In genomic region chr1:156717411-156717810, GRCh38 we compare ENCODE assay signal across 16 cellular contexts. TPM values are rescaled to one million over a fixed set of nuclear protein-coding genes. Genes with fewer than 3 reads are reported as not detected.
DNase-seq lines count a peak whose midpoint lies in the region; ATAC-seq and TF ChIP-seq lines count a peak whose summit lies in the region.
"Had no signal": no experiment of that assay in that cellular context is flagged by ENCODE, and none has a peak within 500 bp of the region (broad histone marks: within the 10 kb centered on the region; RNA-seq: fewer than 3 reads in every experiment).

No MANE protein-coding gene starts in this region.

- no peak for TF ChIP-seq CTCF in BE2C (IDR thresholded peaks at IDR 0.05; ENCODE audit: low read depth, low read length)

- DNase-seq in NCI-H2196 (lab: John Stamatoyannopoulos, UW; ENCODE audit: unreplicated experiment) (peak; percentile 36), NCI-H2196 treated with DMSO at 0.1 percent for 48 hours (lab: John Stamatoyannopoulos, UW; ENCODE audit: unreplicated experiment) (no peak), DMS 273 (lab: John Stamatoyannopoulos, UW; ENCODE audit: unreplicated experiment) (peak; percentile 88), NCI-H1694 treated with DMSO at 0.1 percent for 48 hours (lab: John Stamatoyannopoulos, UW) (peak; percentile 39), dedifferentiated amniotic fluid mesenchymal stem cell (ENCODE audit: extremely low spot score) (peak; percentile 4), BE2C (no peak)
- no peak for DNase-seq in activated naive CD4-positive, alpha-beta T cell treated with anti-CD3 and anti-CD28 coated beads, Interleukin-2, amount 50 U/mL, for 16 hours
- DNase-seq: H9, NCI-H1105, NCI-H1930, NCI-H2227 treated with DMSO at 0.1 percent for 48 hours, NCI-H524 treated with DMSO at 0.1 percent for 48 hours, RPMI8226, SW 1271 had no signal

- no peak for ATAC-seq in GM21619 (IDR thresholded peaks at IDR 0.05; ENCODE audit: unreplicated experiment)

- no peaks in the 10 kb centered on the region for H3K27me3 ChIP-seq in BE2C
- H3K27me3 ChIP-seq: BLaER1 treated with 17β-estradiol and CSF1 and Interleukin-3, amounts not matched to agents 10 nM and 100 nM had no signal

- H3K9me3 ChIP-seq in BE2C = no peaks in the 10 kb centered on the region
- H3K9me3 ChIP-seq: BLaER1 treated with 17β-estradiol and CSF1 and Interleukin-3, amounts not matched to agents 10 nM and 100 nM had no signal

- peaks cover 6% of the 10 kb centered on the region for H3K4me1 ChIP-seq in BE2C

- H3K36me3 ChIP-seq in BE2C = peaks cover 8% of the 10 kb centered on the region

- H3K4me3 ChIP-seq in BE2C (ENCODE audit: low read depth, low read length) = no peak overlapping the region
- H3K4me3 ChIP-seq: BLaER1 treated with 17β-estradiol and CSF1 and Interleukin-3, amounts not matched to agents 10 nM and 100 nM had no signal

RNA-seq across cellular contexts. Expression of gene METTL25B, which starts 10.9 kb away (rescaled TPM):
- polyA plus RNA-seq in BE2C (2012; ENCODE audit: insufficient read depth, insufficient read length, low read depth) = 47.1 TPM

RNA-seq across cellular contexts. Expression of gene ISG20L2, which starts 11.2 kb away (rescaled TPM):
- 100 TPM for polyA plus RNA-seq in BE2C (2012; ENCODE audit: insufficient read depth, insufficient read length, low read depth)

RNA-seq across cellular contexts. Expression of gene CRABP2, which starts 12.0 kb away (rescaled TPM):
- polyA plus RNA-seq in BE2C (2012; ENCODE audit: insufficient read depth, insufficient read length, low read depth) = 39.0 TPM

RNA-seq across cellular contexts. Expression of gene MRPL24, which starts 23.5 kb away (rescaled TPM):
- polyA plus RNA-seq in BE2C (2012; ENCODE audit: insufficient read depth, insufficient read length, low read depth) = 264 TPM

RNA-seq across cellular contexts. Expression of gene HDGF, which starts 34.1 kb away (rescaled TPM):
- 264 TPM for polyA plus RNA-seq in BE2C (2012; ENCODE audit: insufficient read depth, insufficient read length, low read depth)

Comparison
In these comparisons a context has a peak if more than half of its experiments do, and no peak if none do; other contexts are left out.
1. DNase-seq: peak in NCI-H2196 (single experiment), DMS 273 (single experiment), NCI-H1694 treated with DMSO at 0.1 percent for 48 hours (single experiment) and dedifferentiated amniotic fluid mesenchymal stem cell (single experiment); none in NCI-H2196 treated with DMSO at 0.1 percent for 48 hours (single experiment), BE2C (single experiment) and activated naive CD4-positive, alpha-beta T cell treated with anti-CD3 and anti-CD28 coated beads, Interleukin-2, amount 50 U/mL, for 16 hours (single experiment).